ENCODE assay signal across 1 cellular context in genomic region chr1:224782601-224783000, GRCh38.
TF ChIP-seq lines count a peak whose summit lies in the region.

No MANE protein-coding gene starts in this region.

TF ChIP-seq in GM12891, 5 proteins besides CTCF, POLR2A, EP300 and RAD21:
- no peak for TF ChIP-seq PAX5 (IDR thresholded peaks at IDR 0.05; ENCODE audit: insufficient read depth, low read length, severe bottlenecking)
- TF ChIP-seq SPI1 (IDR thresholded peaks at IDR 0.05; ENCODE audit: low read depth, low read length) = no peak
